1 cellular context compared by ENCODE assay signal in genomic region chr3:71924721-71925120, GRCh38.
TF ChIP-seq lines count a peak whose summit lies in the region.

No MANE protein-coding gene starts in this region.

TF ChIP-seq in WTC11, 78 proteins besides CTCF, POLR2A, EP300 and RAD21 (continued from another document):
- TF ChIP-seq, protein P1, sequence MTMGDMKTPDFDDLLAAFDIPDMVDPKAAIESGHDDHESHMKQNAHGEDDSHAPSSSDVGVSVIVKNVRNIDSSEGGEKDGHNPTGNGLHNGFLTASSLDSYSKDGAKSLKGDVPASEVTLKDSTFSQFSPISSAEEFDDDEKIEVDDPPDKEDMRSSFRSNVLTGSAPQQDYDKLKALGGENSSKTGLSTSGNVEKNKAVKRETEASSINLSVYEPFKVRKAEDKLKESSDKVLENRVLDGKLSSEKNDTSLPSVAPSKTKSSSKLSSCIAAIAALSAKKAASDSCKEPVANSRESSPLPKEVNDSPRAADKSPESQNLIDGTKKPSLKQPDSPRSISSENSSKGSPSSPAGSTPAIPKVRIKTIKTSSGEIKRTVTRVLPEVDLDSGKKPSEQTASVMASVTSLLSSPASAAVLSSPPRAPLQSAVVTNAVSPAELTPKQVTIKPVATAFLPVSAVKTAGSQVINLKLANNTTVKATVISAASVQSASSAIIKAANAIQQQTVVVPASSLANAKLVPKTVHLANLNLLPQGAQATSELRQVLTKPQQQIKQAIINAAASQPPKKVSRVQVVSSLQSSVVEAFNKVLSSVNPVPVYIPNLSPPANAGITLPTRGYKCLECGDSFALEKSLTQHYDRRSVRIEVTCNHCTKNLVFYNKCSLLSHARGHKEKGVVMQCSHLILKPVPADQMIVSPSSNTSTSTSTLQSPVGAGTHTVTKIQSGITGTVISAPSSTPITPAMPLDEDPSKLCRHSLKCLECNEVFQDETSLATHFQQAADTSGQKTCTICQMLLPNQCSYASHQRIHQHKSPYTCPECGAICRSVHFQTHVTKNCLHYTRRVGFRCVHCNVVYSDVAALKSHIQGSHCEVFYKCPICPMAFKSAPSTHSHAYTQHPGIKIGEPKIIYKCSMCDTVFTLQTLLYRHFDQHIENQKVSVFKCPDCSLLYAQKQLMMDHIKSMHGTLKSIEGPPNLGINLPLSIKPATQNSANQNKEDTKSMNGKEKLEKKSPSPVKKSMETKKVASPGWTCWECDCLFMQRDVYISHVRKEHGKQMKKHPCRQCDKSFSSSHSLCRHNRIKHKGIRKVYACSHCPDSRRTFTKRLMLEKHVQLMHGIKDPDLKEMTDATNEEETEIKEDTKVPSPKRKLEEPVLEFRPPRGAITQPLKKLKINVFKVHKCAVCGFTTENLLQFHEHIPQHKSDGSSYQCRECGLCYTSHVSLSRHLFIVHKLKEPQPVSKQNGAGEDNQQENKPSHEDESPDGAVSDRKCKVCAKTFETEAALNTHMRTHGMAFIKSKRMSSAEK (CRISPR knock-in tag; IDR thresholded peaks at IDR 0.05; ENCODE audit: borderline replicate concordance) = no peak
- TF ChIP-seq ZBTB43 (CRISPR knock-in tag; IDR thresholded peaks at IDR 0.05) = no peak
- no peak for TF ChIP-seq SOX15 (CRISPR knock-in tag; IDR thresholded peaks at IDR 0.05)
- TF ChIP-seq ESRRA (CRISPR knock-in tag; IDR thresholded peaks at IDR 0.05; ENCODE audit: borderline replicate concordance) = no peak
- no peak for TF ChIP-seq SP1 (CRISPR knock-in tag; conservative IDR thresholded peaks at IDR 0.05)
- TF ChIP-seq CREB1 (CRISPR knock-in tag; IDR thresholded peaks at IDR 0.05) = no peak
TF ChIP-seq in WTC11: peak in this region for 0.
